Comparison of ENCODE assay signal across 8 cellular contexts in the genomic region with DNA sequence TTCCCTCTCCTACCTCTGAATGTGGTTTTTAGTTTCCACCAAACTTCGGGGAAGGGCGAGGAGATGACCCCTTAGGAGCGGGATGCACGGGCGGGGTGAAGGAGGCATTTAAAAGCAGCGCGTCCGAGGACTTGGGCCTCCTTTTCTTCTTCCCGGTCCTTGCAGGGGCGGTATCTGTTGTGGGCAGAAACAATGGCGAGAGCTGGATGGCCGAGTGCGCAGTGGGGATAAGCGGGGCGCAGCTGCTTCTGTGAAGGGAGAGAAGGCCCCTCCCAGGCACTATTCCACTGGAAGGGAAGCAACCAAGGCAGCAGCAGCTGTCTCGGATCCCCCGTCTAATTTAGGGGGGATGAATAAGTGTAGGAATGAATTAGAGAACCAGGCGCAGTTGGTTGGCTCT. TPM values are rescaled to one million over a fixed set of nuclear protein-coding genes. Genes with fewer than 3 reads are reported as not detected.
DNase-seq lines count a peak whose midpoint lies in the region; ATAC-seq and TF ChIP-seq lines count a peak whose summit lies in the region.

No MANE protein-coding gene starts in this region.

- CTCF ChIA-PET in PC-9 (lab: Charles Lee): interaction anchor here (0.6 kb wide), 1 partner anchor 60 kb away, joined by 4 read pairs; no protein-coding TSS in a partner anchor

- intact Hi-C loops in PC-9 (cut with micrococcal nuclease; ENCODE audit: unreplicated experiment): no loop called here
- intact Hi-C loops in posterior cingulate gyrus (cut with DNase I): loop anchor here (5.0 to 10.0 kb wide), 3 partner anchors 140 to 330 kb away; a partner anchor contains a TSS

- H3K9me3 ChIP-seq in HAP-1 (no peaks in the 10 kb centered on the region), PC-9 (ENCODE audit: insufficient read depth, low read depth) (no peaks in the 10 kb centered on the region), right atrium auricular region (no peaks in the 10 kb centered on the region)

- H3K79me2 ChIP-seq in PC-9 (ENCODE audit: low read depth): peaks cover 51% of the 10 kb centered on the region

- peak; percentile 65 to 77 for DNase-seq in HAP-1 (ENCODE audit: low spot score in 2 of 2)
- peak in 1 of 2 experiments; percentile 27 for DNase-seq in PC-9
- peak in 51 of 58 donors; percentile 1 to 60 (median 26) for DNase-seq in anterior cingulate cortex (lab: John Stamatoyannopoulos, UW)
- DNase-seq in right atrium auricular region (ENCODE audit: low spot score): no peak
- DNase-seq in posterior cingulate gyrus: peak; percentile 34 to 91 (median 50)
- no peak for DNase-seq in NCI-H2029 (lab: John Stamatoyannopoulos, UW)

- H3K36me3 ChIP-seq in HAP-1 (replicated peaks) (peaks cover 21% of the 10 kb centered on the region), PC-9 (ENCODE audit: low read depth) (0 out of 2 replicates have a peak, but pooled peaks cover 7% of the 10 kb centered on the region), right atrium auricular region (peaks cover 20% of the 10 kb centered on the region)

- POLR2A ChIA-PET in PC-9 (lab: Charles Lee; ENCODE audit: unreplicated experiment): interaction anchor here (0.6 kb wide), 1 partner anchor 1068 kb away, joined by 3 read pairs; no protein-coding TSS in a partner anchor

- ATAC-seq in HG03378 (IDR thresholded peaks at IDR 0.05; ENCODE audit: unreplicated experiment): no peak

- no peak for TF ChIP-seq CTCF in C4-2B (conservative IDR thresholded peaks at IDR 0.05)
- TF ChIP-seq CTCF in PC-9 (conservative IDR thresholded peaks at IDR 0.05): no peak
- TF ChIP-seq CTCF in right atrium auricular region (IDR thresholded peaks at IDR 0.05): no peak

- BruUV-seq in PC-9 (replicated peaks; lab: Mats Ljungman, UMichigan): no TSS peak

- H3F3A ChIP-seq in PC-9 (ENCODE audit: insufficient read depth, low read depth): peaks cover 5% of the 10 kb centered on the region; the same call in 1 of the 2 replicates

- peak overlapping the region; percentile 88 for H2AFZ ChIP-seq in PC-9

- peaks cover 28% of the 10 kb centered on the region for H3K4me1 ChIP-seq in HAP-1
- H3K4me1 ChIP-seq in PC-9 (replicated peaks; ENCODE audit: insufficient read depth): peaks cover 13% of the 10 kb centered on the region
- peaks cover 0 to 44% of the 10 kb centered on the region in 2 donors for H3K4me1 ChIP-seq in right atrium auricular region

- no peaks in the 10 kb centered on the region for H3K27me3 ChIP-seq in HAP-1 (ENCODE audit: low read depth)
- H3K27me3 ChIP-seq in PC-9 (ENCODE audit: insufficient read depth, low read depth): no peaks in the 10 kb centered on the region
- no peaks in the 10 kb centered on the region for H3K27me3 ChIP-seq in right atrium auricular region

- H3K27ac ChIP-seq in C4-2B (peak overlapping the region; percentile 94), PC-9 (peak overlapping the region; percentile 81), right atrium auricular region (peak overlapping the region; percentile 92 to 96)

- H3K9me2 ChIP-seq in PC-9 (ENCODE audit: insufficient read depth): no peaks in the 10 kb centered on the region

- peak overlapping the region; percentile 73 for H3K4me2 ChIP-seq in PC-9

- peak overlapping the region; percentile 85 for H3K4me3 ChIP-seq in HAP-1
- H3K4me3 ChIP-seq in PC-9: peak overlapping the region; percentile 93
- H3K4me3 ChIP-seq in right atrium auricular region: peak overlapping the region; percentile 80 to 83

- H4K20me1 ChIP-seq in PC-9 (ENCODE audit: insufficient read depth): peaks cover 28% of the 10 kb centered on the region

- in situ Hi-C loops in HAP-1 (cut with MboI; ENCODE audit: low sequenced_read_pairs): loop anchor here (25.0 kb wide), 1 partner anchor 327 kb away; a partner anchor contains a TSS

RNA-seq across cellular contexts. Expression of a gene that starts 0.9 kb away (rescaled TPM):
- 34.4 and 40.5 TPM in 2 replicates for total RNA-seq in PC-9 (2021)
- total RNA-seq in right atrium auricular region: 10 to 100 TPM; 18.6 to 23.4 TPM

Comparison
In these comparisons a context has a peak if more than half of its experiments do, and no peak if none do; other contexts are left out.
1. DNase-seq: peak in HAP-1 (2 of 2), anterior cingulate cortex (51 of 58) and posterior cingulate gyrus (10 of 10); none in right atrium auricular region (single experiment) and NCI-H2029 (single experiment).
2. Peak in every context shown above with its lines, with median percentiles within 50 percentile points of each other: H3K27ac ChIP-seq and H3K4me3 ChIP-seq.